Comparison of ENCODE assay signal across 8 cellular contexts in genomic region chr15:88623061-88623460, GRCh38. TPM values are rescaled to one million over a fixed set of nuclear protein-coding genes. Genes with fewer than 3 reads are reported as not detected.
DNase-seq lines count a peak whose midpoint lies in the region; ATAC-seq and TF ChIP-seq lines count a peak whose summit lies in the region.

No MANE protein-coding gene starts in this region.

- H3K27me3 Mint-ChIP-seq in CD14-positive monocyte (ENCODE audit: low read depth in 3 of 3): peaks cover 1 to 4% (median 3%) of the 10 kb centered on the region in 3 donors

- ATAC-seq in GM19467 (IDR thresholded peaks at IDR 0.05; ENCODE audit: unreplicated experiment): no peak

- peaks cover 43% of the 10 kb centered on the region for H3K4me1 ChIP-seq in iPS-15b (ENCODE audit: control insufficient read depth, insufficient read depth, low read length)

- TF ChIP-seq CTCF in CD14-positive monocyte (IDR thresholded peaks at IDR 0.05): no peak

- peak overlapping the region; percentile 95 for H3K4me3 ChIP-seq in Jurkat, Clone E6-1 (ENCODE audit: low read length)
- H3K4me3 ChIP-seq in iPS-15b (ENCODE audit: low read depth, low read length): peak overlapping the region; percentile 99

- H3K4me3 Mint-ChIP-seq in CD14-positive monocyte: peak overlapping the region; percentile 55 to 80

- H3K36me3 Mint-ChIP-seq in CD14-positive monocyte: peaks cover 15 to 17% of the 10 kb centered on the region in 2 donors

- H3K36me3 ChIP-seq in iPS-15b (ENCODE audit: control insufficient read depth, insufficient read depth, low read length): peaks cover 42% of the 10 kb centered on the region

- H3K27ac Mint-ChIP-seq in CD14-positive monocyte: peak overlapping the region; percentile 79 to 96 (median 90)

- peaks cover 38% of the 10 kb centered on the region for H3K4me1 Mint-ChIP-seq in CD14-positive monocyte

- intact Hi-C loops in CD14-positive monocyte (cut with micrococcal nuclease): loop anchor here (5.0 kb wide), 1 partner anchor 156 kb away; the partner anchor contains the start of genes MRPL46 (in 2 of the 2) and MRPS11 (in 2 of the 2)

- no peaks in the 10 kb centered on the region for H3K9me3 ChIP-seq in iPS-15b (ENCODE audit: control insufficient read depth, insufficient read depth, low read length)

- H3K9me3 Mint-ChIP-seq in CD14-positive monocyte: no peaks in the 10 kb centered on the region

- no peaks in the 10 kb centered on the region for H3K27me3 ChIP-seq in iPS-15b (ENCODE audit: control insufficient read depth, insufficient read depth, low read length)

- DNase-seq in CD14-positive monocyte (ENCODE audit: low spot score): peak; percentile 86
- DNase-seq in Jurkat, Clone E6-1 (ENCODE audit: low read depth, low spot score): no peak
- DNase-seq in activated T-cell treated with anti-CD3 and anti-CD28 coated beads, Interleukin-2, amount 50 U/mL, for 48 hours: peak; percentile 75 to 79
- DNase-seq in stimulated activated CD4-positive, alpha-beta T cell treated with anti-CD3 and anti-CD28 coated beads, TNF-alpha, amount 100 ng/mL, for 24 hours (ENCODE audit: low read depth in 3 of 3): peak; percentile 47 to 65 (median 48)
- no peak for DNase-seq in epidermal melanocyte (ENCODE audit: insufficient read length, low spot score)
- no peak for DNase-seq in midbrain (lab: John Stamatoyannopoulos, UW)

- H3K9ac ChIP-seq in iPS-15b (ENCODE audit: low read depth, low read length): peak overlapping the region; percentile 98

RNA-seq across cellular contexts. Expression of gene AEN, which starts 1.9 kb away (rescaled TPM):
- polyA plus RNA-seq in CD14-positive monocyte: 1 to 10 TPM; 4.6 to 6.3 TPM
- 27.5 TPM for polyA plus RNA-seq in Jurkat, Clone E6-1 (2012; ENCODE audit: insufficient read depth, insufficient read length)

RNA-seq across cellular contexts. Expression of gene ISG20, which starts 15.8 kb away (rescaled TPM):
- 10 to 100 TPM; 25.1 to 29.3 TPM for polyA plus RNA-seq in CD14-positive monocyte
- 33.0 TPM for polyA plus RNA-seq in Jurkat, Clone E6-1 (2012; ENCODE audit: insufficient read depth, insufficient read length)

Comparison
In these comparisons a context has a peak if more than half of its experiments do, and no peak if none do; other contexts are left out.
1. DNase-seq: peak in CD14-positive monocyte (single experiment), activated T-cell treated with anti-CD3 and anti-CD28 coated beads, Interleukin-2, amount 50 U/mL, for 48 hours (2 of 2) and stimulated activated CD4-positive, alpha-beta T cell treated with anti-CD3 and anti-CD28 coated beads, TNF-alpha, amount 100 ng/mL, for 24 hours (3 of 3); none in Jurkat, Clone E6-1 (single experiment), epidermal melanocyte (single experiment) and midbrain (single experiment).